ENCODE assay signal across 11 cellular contexts in the genomic region with DNA sequence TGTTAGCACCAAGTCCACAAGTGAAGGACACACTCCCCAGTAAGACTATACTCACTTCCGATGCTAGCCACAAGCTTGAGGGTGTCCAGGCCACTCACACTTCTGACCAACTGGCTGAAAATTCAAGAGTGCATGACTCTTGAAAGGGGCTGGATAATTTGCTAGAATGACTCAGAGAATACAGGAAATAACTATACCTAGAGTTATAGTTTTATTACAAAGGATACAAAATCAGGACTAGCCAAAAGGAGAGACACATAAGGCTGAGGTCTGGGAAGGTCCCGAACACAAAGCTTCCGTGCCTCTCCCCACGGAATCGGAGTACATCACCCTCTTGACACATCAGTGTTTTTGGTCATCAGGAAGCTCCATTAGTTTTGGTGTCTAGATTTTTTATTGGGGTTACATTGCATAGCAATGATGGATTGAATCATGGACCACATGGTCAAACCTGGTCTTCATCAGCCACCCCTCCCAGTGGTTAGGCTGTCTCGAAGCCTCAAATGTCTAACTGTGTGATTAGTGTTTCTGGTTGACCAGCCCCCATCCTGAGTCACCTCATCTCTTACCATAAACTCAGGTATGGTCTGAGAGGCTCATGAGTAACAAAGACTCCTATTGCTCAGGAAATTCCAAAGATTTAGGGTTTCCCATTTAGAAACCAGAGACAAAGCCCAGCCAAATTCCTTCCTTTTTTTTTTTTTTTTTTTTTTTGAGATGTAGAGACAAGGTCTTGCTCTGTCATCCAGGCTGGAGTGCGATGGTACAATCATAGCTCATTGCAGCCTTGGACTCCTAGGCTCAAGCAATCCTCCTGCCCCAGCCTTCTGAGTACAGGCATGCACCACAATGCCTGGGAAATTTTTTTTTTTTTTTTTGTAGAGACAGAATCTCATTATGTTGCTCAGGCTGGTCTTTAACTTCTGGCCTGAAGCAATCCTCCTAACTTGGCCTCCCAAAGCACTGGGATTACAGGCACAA.
DNase-seq lines count a peak whose midpoint lies in the region; ATAC-seq and TF ChIP-seq lines count a peak whose summit lies in the region.
"Had no signal": no experiment of that assay in that cellular context is flagged by ENCODE, and none has a peak within 500 bp of the region (broad histone marks: within the 10 kb centered on the region; RNA-seq: fewer than 3 reads in every experiment).

No MANE protein-coding gene starts in this region.

- H3K9me3 ChIP-seq in PC-3 (ENCODE audit: low read length): no peaks in the 10 kb centered on the region
- H3K9me3 ChIP-seq in uterus: no peaks in the 10 kb centered on the region

- DNase-seq in EH (ENCODE audit: low read depth) (peak; percentile 98), PC-3 (peak; percentile 99), epithelial cell of esophagus (ENCODE audit: low read depth) (peak; percentile 95), omental fat pad (ENCODE audit: low spot score) (no peak), KG1 (lab: John Stamatoyannopoulos, UW) (no peak), uterus (no peak), NCI-H524 (lab: John Stamatoyannopoulos, UW) (no peak)
- DNase-seq: activated T-cell treated with anti-CD3 and anti-CD28 coated beads, Interleukin-2, amount 50 U/mL, for 1 hour; kidney glomerular epithelial cell had no signal

- no peaks in the 10 kb centered on the region for H4K20me1 ChIP-seq in PC-3 (ENCODE audit: low read length)

- ATAC-seq in PC-3: peak; percentile 91
- ATAC-seq in omental fat pad (ENCODE audit: low FRiP score): peak; percentile 43
- ATAC-seq in GM19328 (IDR thresholded peaks at IDR 0.05; ENCODE audit: unreplicated experiment): no peak

- intact Hi-C loops in PC-3 (cut with micrococcal nuclease) (loop anchor here (1.0 to 10.0 kb wide), 9 partner anchors 71 to 599 kb away; partner anchors contain the start of gene TBX3), uterus (cut with DNase I; ENCODE audit: low total_unique reads) (no loop called here)

- CTCF ChIA-PET in PC-3 (lab: Charles Lee): interaction anchor here (0.6 to 1.4 kb wide), 5 partner anchors 71 to 475 kb away, joined by 3 to 11 read pairs (median 4); partner anchors contain the start of gene TBX3

- no peaks in the 10 kb centered on the region for H3K9me2 ChIP-seq in PC-3 (replicated peaks; ENCODE audit: low read length)

- H2AFZ ChIP-seq in PC-3 (ENCODE audit: low read length): no peak overlapping the region

- H3K4me3 ChIP-seq in PC-3 (ENCODE audit: low read length) (no peak overlapping the region), epithelial cell of esophagus (ENCODE audit: low read length) (no peak overlapping the region), uterus (no peak overlapping the region)

- no peak for TF ChIP-seq CTCF in PC-3 (conservative IDR thresholded peaks at IDR 0.05; ENCODE audit: low read depth, low read length)
- TF ChIP-seq CTCF in epithelial cell of esophagus (IDR thresholded peaks at IDR 0.05; ENCODE audit: insufficient read depth, low read depth, low read length, missing control alignments): no peak
- no peak for TF ChIP-seq CTCF in omental fat pad (IDR thresholded peaks at IDR 0.05)
- TF ChIP-seq CTCF in uterus (IDR thresholded peaks at IDR 0.05): no peak

- peak overlapping the region; percentile 96 for H3K27ac ChIP-seq in PC-3 (ENCODE audit: low read length)
- no peak overlapping the region for H3K27ac ChIP-seq in uterus
- H3K27ac ChIP-seq: VCaP had no signal

- no peaks in the 10 kb centered on the region for H3K79me2 ChIP-seq in PC-3 (ENCODE audit: low read length)

- BruUV-seq in PC-3 (replicated peaks; lab: Mats Ljungman, UMichigan): TSS peak; percentile 98

- H3K4me1 ChIP-seq in PC-3 (ENCODE audit: insufficient read depth, low read length): peaks cover 21% of the 10 kb centered on the region
- H3K4me1 ChIP-seq in uterus: no peaks in the 10 kb centered on the region

- H3F3A ChIP-seq in PC-3 (ENCODE audit: low read length, unreplicated experiment): peaks cover 8% of the 10 kb centered on the region

- TF ChIP-seq POLR2A in uterus (IDR thresholded peaks at IDR 0.05): no peak

- peak overlapping the region; percentile 67 for H3K9ac ChIP-seq in PC-3 (ENCODE audit: low read length)

- H3K36me3 ChIP-seq in PC-3 (ENCODE audit: low read depth, low read length) (no peaks in the 10 kb centered on the region), uterus (no peaks in the 10 kb centered on the region)

- H3K4me2 ChIP-seq in PC-3 (ENCODE audit: low read length): peak overlapping the region; percentile 65

- POLR2A ChIA-PET in PC-3 (lab: Charles Lee; ENCODE audit: unreplicated experiment): interaction anchor here (0.6 to 1.2 kb wide), 8 partner anchors 45 to 1708 kb away, joined by 7 to 37 read pairs (median 15); no protein-coding TSS in a partner anchor

- H3K27me3 ChIP-seq in PC-3 (ENCODE audit: low read length) (no peaks in the 10 kb centered on the region), uterus (no peaks in the 10 kb centered on the region)

Comparison
In these comparisons a context has a peak if more than half of its experiments do, and no peak if none do; other contexts are left out.
1. DNase-seq: peak in EH (single experiment), PC-3 (single experiment) and epithelial cell of esophagus (single experiment); none in omental fat pad (single experiment), KG1 (single experiment), uterus (0 of 2) and NCI-H524 (0 of 2).